ENCODE assay signal across 14 cellular contexts in the genomic region with DNA sequence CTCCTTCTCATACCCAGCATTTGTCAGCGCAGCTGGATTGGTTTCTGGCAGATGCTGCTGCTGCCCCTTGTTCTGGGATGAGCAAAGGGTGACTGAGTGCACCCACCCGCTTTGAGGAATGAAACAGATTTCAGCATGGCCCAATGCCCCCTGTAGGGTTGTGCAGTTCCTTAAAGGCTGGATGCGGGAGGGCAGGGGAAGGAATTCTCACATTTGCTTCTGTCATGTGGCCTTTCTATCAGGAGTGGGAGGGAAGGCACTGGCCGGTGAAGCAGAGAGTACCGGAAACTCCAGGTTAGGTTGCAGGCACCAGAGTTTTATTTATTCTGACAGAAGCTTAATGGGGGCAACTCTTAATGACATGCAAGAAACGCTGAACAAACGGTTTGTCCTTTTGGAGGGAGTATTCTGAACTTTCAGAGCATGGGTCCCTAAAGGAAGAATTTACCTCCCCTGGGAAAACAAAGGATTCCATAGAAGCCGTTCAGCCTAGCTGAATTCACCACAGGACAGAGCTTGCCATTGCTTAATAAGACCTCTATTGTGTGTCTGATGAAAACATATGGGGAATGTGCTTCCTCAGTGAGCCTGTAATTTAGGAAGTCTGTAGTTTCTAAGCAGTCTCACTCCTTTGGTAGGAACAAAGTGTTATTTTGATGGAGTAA. TPM values are rescaled to one million over a fixed set of nuclear protein-coding genes. Genes with fewer than 3 reads are reported as not detected.
DNase-seq lines count a peak whose midpoint lies in the region; ATAC-seq, FAIRE-seq and TF ChIP-seq lines count a peak whose summit lies in the region.
"Had no signal": no experiment of that assay in that cellular context is flagged by ENCODE, and none has a peak within 500 bp of the region (broad histone marks: within the 10 kb centered on the region; RNA-seq: fewer than 3 reads in every experiment).

No MANE protein-coding gene starts in this region.

- H3K4me3 ChIP-seq in BLaER1 treated with 17β-estradiol and CSF1 and Interleukin-3, amounts not matched to agents 10 nM and 100 nM: no peak overlapping the region
- H3K4me3 ChIP-seq in kidney (ENCODE audit: low read length in 2 of 2): no peak overlapping the region

- TF ChIP-seq CTCF in brain (conservative IDR thresholded peaks at IDR 0.05) (no peak), kidney (IDR thresholded peaks at IDR 0.05; ENCODE audit: borderline replicate concordance, extremely low read depth, insufficient read depth) (no peak)

- peaks cover 0 to 11% (median 8%) of the 10 kb centered on the region in 5 experiments for H3K9me3 Mint-ChIP-seq in brain
- H3K9me3 Mint-ChIP-seq: activated B cell treated with CpG ODN at 0.5 μM for 24 hours; activated T-cell treated with anti-CD3 and anti-CD28 coated beads, Interleukin-2, amount 50 U/mL, for 4 hours had no signal

- H3K9me3 ChIP-seq in BLaER1 treated with 17β-estradiol and CSF1 and Interleukin-3, amounts not matched to agents 10 nM and 100 nM (replicated peaks in 1 of 11): peaks cover 11 to 35% (median 22%) of the 10 kb centered on the region in 11 experiments; a peak in 19 of 22 replicates
- H3K9me3 ChIP-seq in kidney (ENCODE audit: control insufficient read depth in 1 of 2, low read length in 2 of 2): no peaks in the 10 kb centered on the region

- peaks cover 58% of the 10 kb centered on the region for H3K4me1 Mint-ChIP-seq in brain

- intact Hi-C loops in kidney (cut with DNase I) (no loop called here), sciatic nerve (cut with DNase I) (no loop called here)

- DNase-seq in kidney: no peak
- no peak for DNase-seq in sciatic nerve (ENCODE audit: low spot score)
- DNase-seq in activated CD4-positive, alpha-beta T cell treated with anti-CD3 and anti-CD28 coated beads for 48 hours: no peak
- no peak for DNase-seq in NCI-H1694 (lab: John Stamatoyannopoulos, UW)
- no peak for DNase-seq in NCI-H2171 (lab: John Stamatoyannopoulos, UW)
- DNase-seq: activated B cell treated with CpG ODN at 0.5 μM for 24 hours; activated T-cell treated with anti-CD3 and anti-CD28 coated beads, Interleukin-2, amount 50 U/mL, for 4 hours; DMS53 had no signal

- H3K27me3 ChIP-seq in BLaER1 treated with 17β-estradiol and CSF1 and Interleukin-3, amounts not matched to agents 10 nM and 100 nM: no peaks in the 10 kb centered on the region

- H3K4me1 ChIP-seq in BLaER1 treated with 17β-estradiol and CSF1 and Interleukin-3, amounts not matched to agents 10 nM and 100 nM: peaks cover 26 to 62% (median 40%) of the 10 kb centered on the region in 10 experiments
- H3K4me1 ChIP-seq in kidney (ENCODE audit: control insufficient read depth in 1 of 2, insufficient read depth in 1 of 2, low read depth in 1 of 2, low read length in 2 of 2): peaks cover 17 to 28% of the 10 kb centered on the region in 2 donors

- H4K20me1 ChIP-seq in BLaER1 treated with 17β-estradiol and CSF1 and Interleukin-3, amounts not matched to agents 10 nM and 100 nM: no peaks in the 10 kb centered on the region

- H3K4me2 ChIP-seq in BLaER1 treated with 17β-estradiol and CSF1 and Interleukin-3, amounts not matched to agents 10 nM and 100 nM: peak overlapping the region; percentile 48 to 92 (median 62)

- H3K4me3 Mint-ChIP-seq in brain: peak overlapping the region in 3 of 5 experiments; percentile 19 to 45 (median 33)
- H3K4me3 Mint-ChIP-seq: activated B cell treated with CpG ODN at 0.5 μM for 24 hours; activated T-cell treated with anti-CD3 and anti-CD28 coated beads, Interleukin-2, amount 50 U/mL, for 4 hours had no signal

- peaks cover 9% of the 10 kb centered on the region for H3K36me3 Mint-ChIP-seq in brain

- peak; percentile 55 for ATAC-seq in sciatic nerve
- no peak for ATAC-seq in GM21390 (IDR thresholded peaks at IDR 0.05; ENCODE audit: unreplicated experiment)
- ATAC-seq: activated T-cell treated with anti-CD3 and anti-CD28 coated beads, Interleukin-2, amount 50 U/mL, for 4 hours had no signal

- H3K27me3 Mint-ChIP-seq in brain: no peaks in the 10 kb centered on the region
- H3K27me3 Mint-ChIP-seq: activated B cell treated with CpG ODN at 0.5 μM for 24 hours had no signal

- FAIRE-seq in kidney (lab: Jason Lieb, UNC): no peak
- FAIRE-seq: GM19239 had no signal

- H3K27ac ChIP-seq in BLaER1 treated with 17β-estradiol and CSF1 and Interleukin-3, amounts not matched to agents 10 nM and 100 nM: peak overlapping the region in 4 of 11 experiments; percentile 7 to 83 (median 34); a peak in 6 of 22 replicates
- H3K27ac ChIP-seq in kidney (ENCODE audit: low read depth in 2 of 2, low read length in 2 of 2): peak overlapping the region; percentile 10 to 61

- peak overlapping the region in 3 of 11 experiments; percentile 19 to 52 (median 36); a peak in 2 of 22 replicates for H3K9ac ChIP-seq in BLaER1 treated with 17β-estradiol and CSF1 and Interleukin-3, amounts not matched to agents 10 nM and 100 nM
- no peak overlapping the region for H3K9ac ChIP-seq in kidney (ENCODE audit: low read length in 2 of 2)

- peak overlapping the region; percentile 21 to 90 (median 77) for H3K27ac Mint-ChIP-seq in brain
- H3K27ac Mint-ChIP-seq: activated B cell treated with CpG ODN at 0.5 μM for 24 hours had no signal

- H3K36me3 ChIP-seq in BLaER1 treated with 17β-estradiol and CSF1 and Interleukin-3, amounts not matched to agents 10 nM and 100 nM: peaks cover 0 to 14% (median 0%) of the 10 kb centered on the region in 11 experiments; a peak in 3 of 22 replicates
- H3K36me3 ChIP-seq in kidney (ENCODE audit: control insufficient read depth in 1 of 2, insufficient read depth in 2 of 2, low read length in 2 of 2): no peaks in the 10 kb centered on the region

RNA-seq across cellular contexts. Expression of a gene that starts 44.1 kb away (rescaled TPM):
- not detected for polyA plus RNA-seq in brain (ENCODE audit: insufficient read depth, low read depth, low replicate concordance)
- 1.4 TPM for total RNA-seq in kidney
- not detected for polyA plus RNA-seq in kidney (ENCODE audit: insufficient read depth, low read depth, low replicate concordance)
- total RNA-seq in sciatic nerve: 0.49 TPM
- total RNA-seq: activated B cell treated with CpG ODN at 0.5 μM for 24 hours; activated T-cell treated with anti-CD3 and anti-CD28 coated beads, Interleukin-2, amount 50 U/mL, for 4 hours; H4; mononuclear cell had no signal
